8 cellular contexts compared by ENCODE assay signal in genomic region chr11:115222218-115222862, GRCh38.
DNase-seq lines count a peak whose midpoint lies in the region; ATAC-seq and TF ChIP-seq lines count a peak whose summit lies in the region.

No MANE protein-coding gene starts in this region.

- H2BK5ac ChIP-seq in IMR-90 (ENCODE audit: low read depth, low read length, poor library complexity, severe bottlenecking): no peak overlapping the region

- no peak for TF ChIP-seq CTCF in IMR-90 (conservative IDR thresholded peaks at IDR 0.05; ENCODE audit: low read depth, low read length)
- no peak for TF ChIP-seq CTCF in left lung (IDR thresholded peaks at IDR 0.05)
- no peak for TF ChIP-seq CTCF in type B pancreatic cell (conservative IDR thresholded peaks at IDR 0.05)

- no peak overlapping the region for H4K5ac ChIP-seq in IMR-90 (ENCODE audit: low read depth, low read length)

- intact Hi-C loops in IMR-90 (cut with micrococcal nuclease) (no loop called here), left lung (cut with DNase I) (no loop called here)

- H2AK9ac ChIP-seq in IMR-90 (replicated peaks; ENCODE audit: low read depth, low read length, poor library complexity): no peak overlapping the region

- DNase-seq in activated T-cell treated with anti-CD3 and anti-CD28 coated beads, Interleukin-2, amount 50 U/mL, for 72 hours: peak; percentile 48 to 67
- DNase-seq in activated T-cell treated with anti-CD3 and anti-CD28 coated beads for 4 hours: no peak
- DNase-seq in IMR-90: peak; percentile 98
- DNase-seq in T-helper 22 cell (ENCODE audit: low read depth): peak; percentile 2
- DNase-seq in left lung: no peak
- no peak for DNase-seq in type B pancreatic cell (ENCODE audit: extremely low spot score, unreplicated experiment)
- no peak for DNase-seq in globus pallidus (ENCODE audit: low spot score)

- no peak overlapping the region for H4K91ac ChIP-seq in IMR-90 (ENCODE audit: insufficient read depth, low read depth, low read length)

- 0% methylated on average over 1 of the region's 5 CpGs; no CpG with 5 or more reads in 1 of the 2 experiments for WGBS in IMR-90 (ENCODE audit: extremely low coverage in 2 of 2, insufficient read length in 1 of 2), 2 experiments

- peaks cover 24% of the 10 kb centered on the region for H3K4me1 Mint-ChIP-seq in activated T-cell treated with anti-CD3 and anti-CD28 coated beads, Interleukin-2, amount 50 U/mL, for 72 hours (ENCODE audit: low read depth)
- H3K4me1 Mint-ChIP-seq in type B pancreatic cell (ENCODE audit: unreplicated experiment): peaks cover 9% of the 10 kb centered on the region

- peak; percentile 91 to 94 for ATAC-seq in activated T-cell treated with anti-CD3 and anti-CD28 coated beads, Interleukin-2, amount 50 U/mL, for 72 hours (replicated peaks in 1 of 2)
- ATAC-seq in GM21737 (IDR thresholded peaks at IDR 0.05; ENCODE audit: unreplicated experiment) (peak; percentile 95), IMR-90 (ENCODE audit: low read depth) (peak; percentile 46), left lung (peak; percentile 76)

- no peak overlapping the region for H3K27ac ChIP-seq in IMR-90 (ENCODE audit: insufficient read depth, low read length)
- peak overlapping the region; percentile 5 to 10 for H3K27ac ChIP-seq in left lung

- CTCF ChIA-PET in IMR-90 (lab: Yijun Ruan, JAX): no interaction called here

- POLR2A ChIA-PET in IMR-90 (lab: Charles Lee; ENCODE audit: unreplicated experiment): no interaction called here

- no peak overlapping the region for H2BK15ac ChIP-seq in IMR-90 (ENCODE audit: low read depth, low read length)

- H3K79me1 ChIP-seq in IMR-90 (ENCODE audit: low read depth in 1 of 2, low read length in 2 of 2): no peaks in the 10 kb centered on the region

- H3K36me3 Mint-ChIP-seq in activated T-cell treated with anti-CD3 and anti-CD28 coated beads, Interleukin-2, amount 50 U/mL, for 72 hours (ENCODE audit: insufficient read depth in 2 of 2): no peaks in the 10 kb centered on the region
- peaks cover 31% of the 10 kb centered on the region for H3K36me3 Mint-ChIP-seq in type B pancreatic cell

- H3K56ac ChIP-seq in IMR-90 (ENCODE audit: extremely low read depth, insufficient read depth, low read length): no peak overlapping the region; the same call in 1 of the 2 replicates

- H3K4me2 ChIP-seq in IMR-90 (ENCODE audit: low read depth, low read length): no peak overlapping the region; the same call in 1 of the 2 replicates

- peaks cover 4% of the 10 kb centered on the region for H3K4me1 ChIP-seq in IMR-90 (ENCODE audit: control insufficient read depth, insufficient read depth, low read length)
- peaks cover 0 to 8% of the 10 kb centered on the region in 2 donors for H3K4me1 ChIP-seq in left lung

- H2BK120ac ChIP-seq in IMR-90 (ENCODE audit: low read depth, low read length): no peak overlapping the region

- TF ChIP-seq POLR2A in IMR-90 (IDR thresholded peaks at IDR 0.05; ENCODE audit: low read depth, low read length): no peak

- no peak overlapping the region for H2AFZ ChIP-seq in IMR-90 (replicated peaks; ENCODE audit: low read length, poor library complexity)

- no peaks in the 10 kb centered on the region for H3K27me3 ChIP-seq in IMR-90 (ENCODE audit: control insufficient read depth, insufficient read depth, low read length)
- H3K27me3 ChIP-seq in left lung: no peaks in the 10 kb centered on the region

- H3K27ac Mint-ChIP-seq in activated T-cell treated with anti-CD3 and anti-CD28 coated beads, Interleukin-2, amount 50 U/mL, for 72 hours: peak overlapping the region; percentile 24
- no peak overlapping the region for H3K27ac Mint-ChIP-seq in type B pancreatic cell

- TF ChIP-seq RAD21 in IMR-90 (IDR thresholded peaks at IDR 0.05; ENCODE audit: low read length): no peak

- H3K9me3 Mint-ChIP-seq in activated T-cell treated with anti-CD3 and anti-CD28 coated beads, Interleukin-2, amount 50 U/mL, for 72 hours: peaks cover 0 to 1% of the 10 kb centered on the region in 2 donors
- H3K9me3 Mint-ChIP-seq in type B pancreatic cell: no peaks in the 10 kb centered on the region

- H3K14ac ChIP-seq in IMR-90 (replicated peaks; ENCODE audit: low read depth, low read length): no peak overlapping the region

- H3K27me3 Mint-ChIP-seq in activated T-cell treated with anti-CD3 and anti-CD28 coated beads, Interleukin-2, amount 50 U/mL, for 72 hours (ENCODE audit: low read depth): peaks cover 28% of the 10 kb centered on the region
- H3K27me3 Mint-ChIP-seq in type B pancreatic cell: no peaks in the 10 kb centered on the region

- dilution Hi-C loops in IMR-90 (cut with HindIII; ENCODE audit: low sequenced_read_pairs, unreplicated experiment): no loop called here

- H3K23ac ChIP-seq in IMR-90 (ENCODE audit: low read depth, low read length): no peak overlapping the region

- no peak overlapping the region for H3K18ac ChIP-seq in IMR-90 (ENCODE audit: low read depth, low read length)

- H3K36me3 ChIP-seq in IMR-90 (ENCODE audit: control insufficient read depth, insufficient read depth, low read length): 0 out of 2 replicates have a peak, but pooled peaks cover 2% of the 10 kb centered on the region
- no peaks in the 10 kb centered on the region for H3K36me3 ChIP-seq in left lung

- peak overlapping the region; percentile 13; the same call in 1 of the 2 replicates for H3K4ac ChIP-seq in IMR-90 (ENCODE audit: low read depth, low read length)

- no peaks in the 10 kb centered on the region for H3K9me1 ChIP-seq in IMR-90 (ENCODE audit: insufficient read depth, low read length)

- H4K20me1 ChIP-seq in IMR-90 (ENCODE audit: insufficient read depth, low read length): no peaks in the 10 kb centered on the region

- H3K4me3 ChIP-seq in IMR-90 (ENCODE audit: insufficient read depth, low read depth, low read length) (no peak overlapping the region), left lung (no peak overlapping the region)

- peak overlapping the region in 1 of 2 donors; percentile 79 for H3K4me3 Mint-ChIP-seq in activated T-cell treated with anti-CD3 and anti-CD28 coated beads, Interleukin-2, amount 50 U/mL, for 72 hours
- no peak overlapping the region for H3K4me3 Mint-ChIP-seq in type B pancreatic cell

- no peak overlapping the region for H3K9ac ChIP-seq in IMR-90 (ENCODE audit: low read depth, low read length)

- in situ Hi-C loops in IMR-90 (cut with MboI; ENCODE audit: low sequenced_read_pairs): no loop called here

- 0 out of 2 replicates have a peak overlapping the region, but pooled peaks have one; percentile 2 for H2BK20ac ChIP-seq in IMR-90 (ENCODE audit: low read depth, low read length)

- H2AK5ac ChIP-seq in IMR-90 (ENCODE audit: low read depth, low read length): 0 out of 2 replicates have a peak overlapping the region, but pooled peaks have one; percentile 2

- no TSS peak for BruUV-seq in IMR-90 (replicated peaks; lab: Mats Ljungman, UMichigan)

- H4K8ac ChIP-seq in IMR-90 (ENCODE audit: low read depth in 2 of 2, low read length in 2 of 2): no peak overlapping the region

- H3K9me3 ChIP-seq in IMR-90 (ENCODE audit: control insufficient read depth, insufficient read depth, low read length): no peaks in the 10 kb centered on the region
- no peaks in the 10 kb centered on the region for H3K9me3 ChIP-seq in left lung

TF ChIP-seq in IMR-90, 13 proteins besides CTCF, POLR2A, EP300 and RAD21:
- peak; percentile 45 for TF ChIP-seq RCOR1 (IDR thresholded peaks at IDR 0.05; ENCODE audit: insufficient replicate concordance, low read length)
- no peak for TF ChIP-seq USF2 (IDR thresholded peaks at IDR 0.05; ENCODE audit: low read depth, low read length)
- no peak for TF ChIP-seq MAFK (IDR thresholded peaks at IDR 0.05; ENCODE audit: low read depth, low read length)
- TF ChIP-seq FOS (IDR thresholded peaks at IDR 0.05; ENCODE audit: low read depth, low read length): peak; percentile 93
- TF ChIP-seq CEBPB (IDR thresholded peaks at IDR 0.05; ENCODE audit: low read depth, low read length): peak; percentile 83
- TF ChIP-seq BHLHE40 (IDR thresholded peaks at IDR 0.05; ENCODE audit: low read depth, low read length): peak; percentile 44; the same call in 1 of the 2 replicates
- no peak for TF ChIP-seq ELK1 (IDR thresholded peaks at IDR 0.05; ENCODE audit: borderline replicate concordance, low read depth, low read length)
- no peak for TF ChIP-seq MAZ (IDR thresholded peaks at IDR 0.05; ENCODE audit: borderline replicate concordance, low read depth, low read length)
- TF ChIP-seq RFX5 (IDR thresholded peaks at IDR 0.05; ENCODE audit: low read depth, low read length): no peak
- TF ChIP-seq NFE2L2 (IDR thresholded peaks at IDR 0.05; ENCODE audit: low read depth, low read length): no peak

Comparison
In these comparisons a context has a peak if more than half of its experiments do, and no peak if none do; other contexts are left out.
1. DNase-seq: peak in activated T-cell treated with anti-CD3 and anti-CD28 coated beads, Interleukin-2, amount 50 U/mL, for 72 hours (2 of 2), IMR-90 (single experiment) and T-helper 22 cell (single experiment); none in activated T-cell treated with anti-CD3 and anti-CD28 coated beads for 4 hours (single experiment), left lung (0 of 2), type B pancreatic cell (single experiment) and globus pallidus (single experiment).
2. Peak in every context shown above with its lines, with median percentiles within 50 percentile points of each other: ATAC-seq.